18 cellular contexts compared by ENCODE assay signal in genomic region chr2:208142255-208142924, GRCh38. TPM values are rescaled to one million over a fixed set of nuclear protein-coding genes. Genes with fewer than 3 reads are reported as not detected.
DNase-seq lines count a peak whose midpoint lies in the region; ATAC-seq, FAIRE-seq and TF ChIP-seq lines count a peak whose summit lies in the region.
"Had no signal": no experiment of that assay in that cellular context is flagged by ENCODE, and none has a peak within 500 bp of the region (broad histone marks: within the 10 kb centered on the region; RNA-seq: fewer than 3 reads in every experiment).

No MANE protein-coding gene starts in this region.

- CTCF ChIA-PET in activated CD8-positive, alpha-beta T cell treated with anti-CD3 and anti-CD28 coated beads for 36 hours (lab: Charles Lee) = interaction anchor here (0.6 to 1.5 kb wide), 4 partner anchors 22 to 110 kb away, joined by 3 to 4 read pairs (median 3); no protein-coding TSS in a partner anchor

- H3K4me1 ChIP-seq in GM23248 (ENCODE audit: insufficient read depth) = no peaks in the 10 kb centered on the region
- H3K4me1 ChIP-seq in astrocyte (ENCODE audit: insufficient read depth, low read length) = no peaks in the 10 kb centered on the region
- no peaks in the 10 kb centered on the region for H3K4me1 ChIP-seq in aorta (ENCODE audit: control insufficient read depth in 1 of 2, insufficient read depth in 2 of 2, low read length in 2 of 2)

- H4K20me1 ChIP-seq in GM23248 (ENCODE audit: insufficient read depth) (no peaks in the 10 kb centered on the region), astrocyte (ENCODE audit: insufficient read depth, low read length) (no peaks in the 10 kb centered on the region)

- ATAC-seq in HG03520 (IDR thresholded peaks at IDR 0.05; ENCODE audit: unreplicated experiment) (no peak), aorta (ENCODE audit: low FRiP score) (no peak)
- ATAC-seq in activated CD8-positive, alpha-beta T cell treated with anti-CD3 and anti-CD28 coated beads for 36 hours = no peak
- ATAC-seq: esophagus mucosa; natural killer cell treated with Interleukin-12 subunit alpha and Interleukin-12 subunit beta and Interleukin-15 and Interleukin-18, amount 100 ng/mL, for 72 hours had no signal

- peak; percentile 22 for DNase-seq in GM23248
- DNase-seq in NCI-H1694 (lab: John Stamatoyannopoulos, UW) = peak; percentile 59
- DNase-seq in astrocyte (ENCODE audit: low read depth) = peak; percentile 22
- no peak for DNase-seq in KG1 (lab: John Stamatoyannopoulos, UW)
- no peak for DNase-seq in aorta
- no peak for DNase-seq in activated CD8-positive, alpha-beta T cell treated with anti-CD3 and anti-CD28 coated beads for 36 hours
- DNase-seq: activated CD8-positive, alpha-beta memory T cell treated with anti-CD3 and anti-CD28 coated beads, Interleukin-2, amount 50 U/mL, for 4 hours; anterior cingulate cortex; stimulated activated CD4-positive, alpha-beta T cell treated with anti-CD3 and anti-CD28 coated beads, Interleukin-2, amount 100 ng/mL, for 24 hours had no signal

- in situ Hi-C loops in GM23248 (cut with MboI) = no loop called here

- H3K9ac ChIP-seq in GM23248 (no peak overlapping the region), astrocyte (ENCODE audit: low read length) (no peak overlapping the region)

- no peaks in the 10 kb centered on the region for H3K27me3 Mint-ChIP-seq in astrocyte (ENCODE audit: low read depth, unreplicated experiment)
- peaks cover 4% of the 10 kb centered on the region for H3K27me3 Mint-ChIP-seq in nephron (ENCODE audit: low read depth)
- no peaks in the 10 kb centered on the region for H3K27me3 Mint-ChIP-seq in activated CD8-positive, alpha-beta T cell treated with anti-CD3 and anti-CD28 coated beads for 36 hours
- H3K27me3 Mint-ChIP-seq: stimulated activated naive CD8-positive, alpha-beta T cell treated with anti-CD3 and anti-CD28 coated beads, Interleukin-15, Interleukin-2, amounts not matched to agents 100 ng/mL and 50 ng/mL, for 24 hours had no signal

- H3K4me3 Mint-ChIP-seq in astrocyte (ENCODE audit: unreplicated experiment) (no peak overlapping the region), nephron (no peak overlapping the region)
- no peak overlapping the region for H3K4me3 Mint-ChIP-seq in activated CD8-positive, alpha-beta T cell treated with anti-CD3 and anti-CD28 coated beads for 36 hours
- H3K4me3 Mint-ChIP-seq: CD14-positive monocyte; natural killer cell treated with Interleukin-12 subunit alpha and Interleukin-12 subunit beta and Interleukin-15 and Interleukin-18, amount 100 ng/mL, for 72 hours; stimulated activated naive CD8-positive, alpha-beta T cell treated with anti-CD3 and anti-CD28 coated beads, Interleukin-15, Interleukin-2, amounts not matched to agents 100 ng/mL and 50 ng/mL, for 24 hours had no signal

- H3K9me2 ChIP-seq in GM23248 (ENCODE audit: insufficient read depth) = no peaks in the 10 kb centered on the region

- no peak for FAIRE-seq in astrocyte (lab: Jason Lieb, UNC)
- FAIRE-seq: GM19239, keratinocyte had no signal

- H3K36me3 Mint-ChIP-seq in astrocyte (ENCODE audit: low read depth, unreplicated experiment) = no peaks in the 10 kb centered on the region
- no peaks in the 10 kb centered on the region for H3K36me3 Mint-ChIP-seq in nephron (ENCODE audit: low read depth)
- no peaks in the 10 kb centered on the region for H3K36me3 Mint-ChIP-seq in activated CD8-positive, alpha-beta T cell treated with anti-CD3 and anti-CD28 coated beads for 36 hours (ENCODE audit: low read depth)
- H3K36me3 Mint-ChIP-seq: CD14-positive monocyte; natural killer cell treated with Interleukin-12 subunit alpha and Interleukin-12 subunit beta and Interleukin-15 and Interleukin-18, amount 100 ng/mL, for 72 hours had no signal

- no peaks in the 10 kb centered on the region for H3K36me3 ChIP-seq in GM23248 (ENCODE audit: low read depth)
- no peaks in the 10 kb centered on the region for H3K36me3 ChIP-seq in astrocyte (ENCODE audit: insufficient read depth, low read length)
- H3K36me3 ChIP-seq in aorta (ENCODE audit: control insufficient read depth in 1 of 2, insufficient read depth in 2 of 2, low read length in 1 of 2) = no peaks in the 10 kb centered on the region

- H3K79me2 ChIP-seq in GM23248 (ENCODE audit: insufficient read depth) (no peaks in the 10 kb centered on the region), astrocyte (ENCODE audit: insufficient read depth, low read length) (no peaks in the 10 kb centered on the region)

- H3K4me1 Mint-ChIP-seq in astrocyte (ENCODE audit: low read depth, unreplicated experiment) = no peaks in the 10 kb centered on the region
- H3K4me1 Mint-ChIP-seq in nephron = peaks cover 22% of the 10 kb centered on the region
- H3K4me1 Mint-ChIP-seq in activated CD8-positive, alpha-beta T cell treated with anti-CD3 and anti-CD28 coated beads for 36 hours (ENCODE audit: low read depth) = no peaks in the 10 kb centered on the region
- H3K4me1 Mint-ChIP-seq: CD14-positive monocyte had no signal

- H3K9me3 ChIP-seq in GM23248 (ENCODE audit: low read depth) (no peaks in the 10 kb centered on the region), astrocyte (ENCODE audit: insufficient read depth, low read depth, low read length) (no peaks in the 10 kb centered on the region), aorta (ENCODE audit: control insufficient read depth, low read length) (no peaks in the 10 kb centered on the region)

- TF ChIP-seq CTCF in astrocyte (IDR thresholded peaks at IDR 0.05; ENCODE audit: insufficient read depth, low read depth, low read length) (no peak), nephron (IDR thresholded peaks at IDR 0.05; ENCODE audit: unreplicated experiment in 3 of 3) (no peak)
- no peak for TF ChIP-seq CTCF in activated CD8-positive, alpha-beta T cell treated with anti-CD3 and anti-CD28 coated beads for 36 hours (IDR thresholded peaks at IDR 0.05)

- H3K27ac ChIP-seq in GM23248 (no peak overlapping the region), astrocyte (ENCODE audit: low read depth, low read length) (no peak overlapping the region), aorta (ENCODE audit: low read depth in 1 of 2, low read length in 2 of 2) (no peak overlapping the region)

- intact Hi-C loops in aorta (cut with DNase I) = no loop called here
- intact Hi-C loops in activated CD8-positive, alpha-beta T cell treated with anti-CD3 and anti-CD28 coated beads for 36 hours (cut with micrococcal nuclease) = no loop called here

- POLR2A ChIA-PET in activated CD8-positive, alpha-beta T cell treated with anti-CD3 and anti-CD28 coated beads for 36 hours (lab: Charles Lee) = no interaction called here

- H3K27me3 ChIP-seq in GM23248 (replicated peaks; ENCODE audit: insufficient read depth) = no peaks in the 10 kb centered on the region
- no peaks in the 10 kb centered on the region for H3K27me3 ChIP-seq in astrocyte (ENCODE audit: insufficient read depth, low read length)
- H3K27me3 ChIP-seq in aorta (ENCODE audit: control insufficient read depth in 1 of 2, insufficient read depth in 2 of 2, low read length in 1 of 2) = no peaks in the 10 kb centered on the region

- H3K27ac Mint-ChIP-seq in astrocyte (ENCODE audit: unreplicated experiment) (no peak overlapping the region), nephron (peak overlapping the region; percentile 16 to 66 (median 49))
- no peak overlapping the region for H3K27ac Mint-ChIP-seq in activated CD8-positive, alpha-beta T cell treated with anti-CD3 and anti-CD28 coated beads for 36 hours
- H3K27ac Mint-ChIP-seq: natural killer cell treated with Interleukin-12 subunit alpha and Interleukin-12 subunit beta and Interleukin-15 and Interleukin-18, amount 100 ng/mL, for 72 hours; stimulated activated naive CD8-positive, alpha-beta T cell treated with anti-CD3 and anti-CD28 coated beads, Interleukin-15, Interleukin-2, amounts not matched to agents 100 ng/mL and 50 ng/mL, for 24 hours had no signal

- no peak overlapping the region for H3K4me3 ChIP-seq in GM23248
- no peak overlapping the region for H3K4me3 ChIP-seq in astrocyte (ENCODE audit: insufficient read depth, low read depth, low read length)
- no peak overlapping the region for H3K4me3 ChIP-seq in aorta (ENCODE audit: low read length in 2 of 2)

- no peak overlapping the region for H2AFZ ChIP-seq in GM23248
- H2AFZ ChIP-seq in astrocyte (ENCODE audit: low read depth, low read length) = no peak overlapping the region

- H3K4me2 ChIP-seq in GM23248 (ENCODE audit: unreplicated experiment) (no peak overlapping the region), astrocyte (ENCODE audit: low read length) (no peak overlapping the region)

- no peaks in the 10 kb centered on the region for H3F3A ChIP-seq in GM23248 (ENCODE audit: insufficient read depth)

- H3K9me3 Mint-ChIP-seq in astrocyte (ENCODE audit: unreplicated experiment) = peaks cover 7% of the 10 kb centered on the region
- H3K9me3 Mint-ChIP-seq in nephron = no peaks in the 10 kb centered on the region
- H3K9me3 Mint-ChIP-seq in activated CD8-positive, alpha-beta T cell treated with anti-CD3 and anti-CD28 coated beads for 36 hours = peaks cover 5% of the 10 kb centered on the region
- H3K9me3 Mint-ChIP-seq: natural killer cell treated with Interleukin-12 subunit alpha and Interleukin-12 subunit beta and Interleukin-15 and Interleukin-18, amount 100 ng/mL, for 72 hours had no signal

- 8% methylated on average over 8 of the region's 8 CpGs for WGBS in GM23248 (ENCODE audit: low coverage in 1 of 2, low lambda C conversion rate in 2 of 2, missing lambda C conversion rate in 2 of 2), 2 experiments
- WGBS in aorta, 2 donors = 27 to 36% methylated on average over 8 of the region's 8 CpGs

RNA-seq across cellular contexts. Expression of gene CRYGB, which starts 3.6 kb away (rescaled TPM):
- total RNA-seq in GM23248 (2014; rRNA removed; shearing (Covaris generic)) = not detected in 2 replicates
- polyA plus RNA-seq in GM23248 (2016; fragmentation: Nextera tagmentation; extraction: Ambion mirVana) = not detected in 2 replicates
- total RNA-seq in astrocyte = not detected in 2 replicates
- not detected for total RNA-seq in aorta
- polyA plus RNA-seq in aorta = not detected
- total RNA-seq in activated CD8-positive, alpha-beta T cell treated with anti-CD3 and anti-CD28 coated beads for 36 hours = not detected
- total RNA-seq: esophagus mucosa; natural killer cell treated with Interleukin-12 subunit alpha and Interleukin-12 subunit beta and Interleukin-15 and Interleukin-18, amount 100 ng/mL, for 72 hours; T-helper 1 cell treated with Interleukin-12 subunit alpha and Interleukin-12 subunit beta and Interleukin-4 antibody, amounts not matched to agents 30 ng/mL and 1 ng/mL, for 36 hours had no signal
- polyA plus RNA-seq: CD14-positive monocyte, keratinocyte had no signal

RNA-seq across cellular contexts. Expression of gene CRYGC, which starts 12.8 kb away (rescaled TPM):
- total RNA-seq in GM23248 (2014; rRNA removed; shearing (Covaris generic)) = not detected in 2 replicates
- polyA plus RNA-seq in GM23248 (2016; fragmentation: Nextera tagmentation; extraction: Ambion mirVana) (not detected in 2 replicates), aorta (not detected)
- total RNA-seq in astrocyte (not detected in 2 replicates), aorta (not detected)
- total RNA-seq in activated CD8-positive, alpha-beta T cell treated with anti-CD3 and anti-CD28 coated beads for 36 hours = not detected
- total RNA-seq: esophagus mucosa; natural killer cell treated with Interleukin-12 subunit alpha and Interleukin-12 subunit beta and Interleukin-15 and Interleukin-18, amount 100 ng/mL, for 72 hours; T-helper 1 cell treated with Interleukin-12 subunit alpha and Interleukin-12 subunit beta and Interleukin-4 antibody, amounts not matched to agents 30 ng/mL and 1 ng/mL, for 36 hours had no signal
- polyA plus RNA-seq: CD14-positive monocyte, keratinocyte had no signal

RNA-seq across cellular contexts. Expression of gene CRYGD, which starts 18.1 kb away (rescaled TPM):
- total RNA-seq in GM23248 (2014; rRNA removed; shearing (Covaris generic)) = not detected in 2 replicates
- polyA plus RNA-seq in GM23248 (2016; fragmentation: Nextera tagmentation; extraction: Ambion mirVana) (not detected in 2 replicates), aorta (not detected)
- total RNA-seq in astrocyte (not detected in 2 replicates), aorta (not detected)
- total RNA-seq in activated CD8-positive, alpha-beta T cell treated with anti-CD3 and anti-CD28 coated beads for 36 hours = not detected
- total RNA-seq: esophagus mucosa; natural killer cell treated with Interleukin-12 subunit alpha and Interleukin-12 subunit beta and Interleukin-15 and Interleukin-18, amount 100 ng/mL, for 72 hours; T-helper 1 cell treated with Interleukin-12 subunit alpha and Interleukin-12 subunit beta and Interleukin-4 antibody, amounts not matched to agents 30 ng/mL and 1 ng/mL, for 36 hours had no signal
- polyA plus RNA-seq: CD14-positive monocyte, keratinocyte had no signal

RNA-seq across cellular contexts. Expression of gene CRYGA, which starts 21.0 kb away (rescaled TPM):
- not detected in 2 replicates for total RNA-seq in GM23248 (2014; rRNA removed; shearing (Covaris generic))
- not detected in 2 replicates for polyA plus RNA-seq in GM23248 (2016; fragmentation: Nextera tagmentation; extraction: Ambion mirVana)
- not detected in 2 replicates for total RNA-seq in astrocyte
- total RNA-seq in aorta = not detected
- polyA plus RNA-seq in aorta = not detected
- not detected for total RNA-seq in activated CD8-positive, alpha-beta T cell treated with anti-CD3 and anti-CD28 coated beads for 36 hours
- total RNA-seq: esophagus mucosa; natural killer cell treated with Interleukin-12 subunit alpha and Interleukin-12 subunit beta and Interleukin-15 and Interleukin-18, amount 100 ng/mL, for 72 hours; T-helper 1 cell treated with Interleukin-12 subunit alpha and Interleukin-12 subunit beta and Interleukin-4 antibody, amounts not matched to agents 30 ng/mL and 1 ng/mL, for 36 hours had no signal
- polyA plus RNA-seq: CD14-positive monocyte, keratinocyte had no signal

RNA-seq across cellular contexts. Expression of gene C2orf80, which starts 47.4 kb away (rescaled TPM):
- not detected in 2 replicates for total RNA-seq in GM23248 (2014; rRNA removed; shearing (Covaris generic))
- polyA plus RNA-seq in GM23248 (2016; fragmentation: Nextera tagmentation; extraction: Ambion mirVana) = not detected in 2 replicates
- total RNA-seq in astrocyte = not detected in 2 replicates
- total RNA-seq in aorta = not detected
- not detected for polyA plus RNA-seq in aorta
- not detected for total RNA-seq in activated CD8-positive, alpha-beta T cell treated with anti-CD3 and anti-CD28 coated beads for 36 hours
- total RNA-seq: esophagus mucosa; natural killer cell treated with Interleukin-12 subunit alpha and Interleukin-12 subunit beta and Interleukin-15 and Interleukin-18, amount 100 ng/mL, for 72 hours; T-helper 1 cell treated with Interleukin-12 subunit alpha and Interleukin-12 subunit beta and Interleukin-4 antibody, amounts not matched to agents 30 ng/mL and 1 ng/mL, for 36 hours had no signal
- polyA plus RNA-seq: CD14-positive monocyte, keratinocyte had no signal

Comparison
In these comparisons a context has a peak if more than half of its experiments do, and no peak if none do; other contexts are left out.
1. DNase-seq: peak in GM23248 (single experiment), NCI-H1694 (single experiment) and astrocyte (single experiment); none in KG1 (single experiment), aorta (0 of 2) and activated CD8-positive, alpha-beta T cell treated with anti-CD3 and anti-CD28 coated beads for 36 hours (single experiment).
2. H3K27ac Mint-ChIP-seq: peak in nephron (3 of 3); none in astrocyte (single experiment) and activated CD8-positive, alpha-beta T cell treated with anti-CD3 and anti-CD28 coated beads for 36 hours (single experiment).